Comparison of ENCODE assay signal across 1 cellular context in the genomic region with DNA sequence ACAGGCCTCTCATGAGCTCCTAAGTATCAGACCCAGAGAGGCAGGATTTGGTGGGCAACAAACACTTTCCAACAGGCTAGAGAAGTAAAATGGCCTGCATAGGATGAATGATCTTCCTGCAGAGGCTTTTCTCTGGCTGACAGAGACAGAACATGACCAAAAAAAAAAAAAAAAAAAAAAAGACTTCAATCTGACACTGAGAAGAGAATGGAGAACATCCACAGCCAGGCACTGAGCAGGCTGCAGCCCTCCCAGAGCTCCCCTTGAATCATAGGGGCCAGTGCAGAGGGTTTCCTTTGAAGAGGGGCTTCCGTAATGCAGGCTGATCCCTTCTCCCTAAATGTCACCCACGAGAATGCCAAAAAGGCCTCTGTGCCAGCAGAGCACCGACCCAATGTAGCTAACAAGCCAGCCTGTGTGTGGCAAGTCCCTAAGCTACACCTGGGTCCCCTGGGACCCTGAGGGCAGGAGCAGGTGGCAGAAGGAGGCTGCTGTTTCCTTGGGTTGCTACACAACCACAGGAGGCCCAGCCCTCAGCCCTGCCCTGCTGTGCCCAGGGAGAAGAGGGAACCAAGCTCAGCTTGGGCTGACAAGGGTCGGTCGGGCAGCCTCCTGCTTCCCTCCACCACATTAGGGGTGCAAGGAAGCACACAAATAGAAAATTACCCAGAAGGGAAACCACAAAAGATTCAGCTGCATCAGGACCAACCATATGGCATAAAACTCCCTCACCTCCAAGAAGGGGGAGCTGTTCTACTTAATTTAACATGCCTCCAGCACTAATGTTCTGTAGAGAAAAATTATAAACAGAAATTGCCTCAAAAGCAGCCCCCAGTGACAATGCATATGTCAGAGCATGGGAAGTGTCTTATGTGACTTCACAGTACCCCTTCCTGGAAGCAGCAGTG.
TF ChIP-seq lines count a peak whose summit lies in the region.

No MANE protein-coding gene starts in this region.

TF ChIP-seq in IMR-90, 13 proteins besides CTCF, POLR2A, EP300 and RAD21:
- TF ChIP-seq BHLHE40 (IDR thresholded peaks at IDR 0.05; ENCODE audit: low read depth, low read length) = no peak
- no peak for TF ChIP-seq MAZ (IDR thresholded peaks at IDR 0.05; ENCODE audit: borderline replicate concordance, low read depth, low read length)
- TF ChIP-seq, protein P1, sequence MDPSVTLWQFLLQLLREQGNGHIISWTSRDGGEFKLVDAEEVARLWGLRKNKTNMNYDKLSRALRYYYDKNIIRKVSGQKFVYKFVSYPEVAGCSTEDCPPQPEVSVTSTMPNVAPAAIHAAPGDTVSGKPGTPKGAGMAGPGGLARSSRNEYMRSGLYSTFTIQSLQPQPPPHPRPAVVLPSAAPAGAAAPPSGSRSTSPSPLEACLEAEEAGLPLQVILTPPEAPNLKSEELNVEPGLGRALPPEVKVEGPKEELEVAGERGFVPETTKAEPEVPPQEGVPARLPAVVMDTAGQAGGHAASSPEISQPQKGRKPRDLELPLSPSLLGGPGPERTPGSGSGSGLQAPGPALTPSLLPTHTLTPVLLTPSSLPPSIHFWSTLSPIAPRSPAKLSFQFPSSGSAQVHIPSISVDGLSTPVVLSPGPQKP (IDR thresholded peaks at IDR 0.05; ENCODE audit: borderline replicate concordance, low read depth, low read length) = no peak
- TF ChIP-seq RCOR1 (IDR thresholded peaks at IDR 0.05; ENCODE audit: insufficient replicate concordance, low read length) = no peak
- no peak for TF ChIP-seq CEBPB (IDR thresholded peaks at IDR 0.05; ENCODE audit: low read depth, low read length)
- TF ChIP-seq MXI1 (IDR thresholded peaks at IDR 0.05; ENCODE audit: borderline replicate concordance, low read depth, low read length) = no peak
- TF ChIP-seq RFX5 (IDR thresholded peaks at IDR 0.05; ENCODE audit: low read depth, low read length) = no peak
- TF ChIP-seq CHD1 (IDR thresholded peaks at IDR 0.05; ENCODE audit: low read depth, low read length) = no peak
TF ChIP-seq in IMR-90: peak in this region for 0.
